ENCODE assay signal across 19 cellular contexts in the genomic region with DNA sequence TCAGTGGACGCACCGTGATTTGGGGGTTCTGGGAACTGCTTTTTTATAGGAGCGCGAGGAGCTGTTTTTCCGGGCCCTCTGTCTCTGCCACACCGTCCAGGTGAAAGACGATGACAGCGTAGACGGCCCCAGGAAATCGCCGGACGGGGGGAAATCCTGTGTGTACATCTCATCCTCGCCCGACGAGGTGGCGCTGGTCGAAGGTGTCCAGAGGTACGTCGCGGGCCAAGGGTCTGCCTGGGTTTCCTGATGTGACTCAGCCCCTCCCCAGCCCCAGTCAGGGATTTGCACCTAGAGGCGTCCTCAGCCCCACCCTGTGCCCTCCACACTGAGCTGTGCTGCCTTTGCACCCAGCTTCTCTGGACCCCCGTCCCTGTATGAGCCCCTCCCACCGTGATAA.
DNase-seq lines count a peak whose midpoint lies in the region; ATAC-seq and TF ChIP-seq lines count a peak whose summit lies in the region.
"Had no signal": no experiment of that assay in that cellular context is flagged by ENCODE, and none has a peak within 500 bp of the region (broad histone marks: within the 10 kb centered on the region; RNA-seq: fewer than 3 reads in every experiment).

No MANE protein-coding gene starts in this region.

- ATAC-seq in GM19463 (IDR thresholded peaks at IDR 0.05; ENCODE audit: unreplicated experiment) = no peak
- ATAC-seq: A549; CD8-positive, alpha-beta T cell; GM12878 had no signal

- H3K27me3 ChIP-seq in Peyer's patch (no peaks in the 10 kb centered on the region), neural progenitor cell (no peaks in the 10 kb centered on the region)
- H3K27me3 ChIP-seq: BLaER1 treated with 17β-estradiol and CSF1 and Interleukin-3, amounts not matched to agents 10 nM and 100 nM had no signal

- intact Hi-C loops in MCF 10A (cut with micrococcal nuclease) = no loop called here

- BruUV-seq in MCF 10A (replicated peaks; lab: Mats Ljungman, UMichigan) = no TSS peak

- H3K4me3 ChIP-seq in Peyer's patch = no peak overlapping the region
- H3K4me3 ChIP-seq in neural progenitor cell = no peak overlapping the region
- H3K4me3 ChIP-seq: A549; BLaER1 treated with 17β-estradiol and CSF1 and Interleukin-3, amounts not matched to agents 10 nM and 100 nM; GM12878 had no signal

- TF ChIP-seq POLR2A in Peyer's patch (IDR thresholded peaks at IDR 0.05) = no peak

- no peaks in the 10 kb centered on the region for H3K79me2 ChIP-seq in neural progenitor cell (ENCODE audit: low read depth)

- DNase-seq in Peyer's patch (peak in 2 of 3 donors; percentile 29 to 44), endothelial cell (ENCODE audit: low spot score) (no peak), neural progenitor cell (ENCODE audit: low spot score) (no peak), MCF 10A (ENCODE audit: unreplicated experiment) (no peak), GM10248 (ENCODE audit: extremely low spot score) (no peak)
- DNase-seq: AML-193; Calu3; CD4-positive, alpha-beta T cell; CD8-positive, alpha-beta T cell; DMS79 treated with DMSO at 0.1 percent for 48 hours; GF-D8 had no signal

- H3F3A ChIP-seq in neural progenitor cell (ENCODE audit: low read depth) = no peaks in the 10 kb centered on the region

- H4K20me1 ChIP-seq in neural progenitor cell (ENCODE audit: low read depth) = no peaks in the 10 kb centered on the region

- H3K27me3 Mint-ChIP-seq in endothelial cell (ENCODE audit: unreplicated experiment) (peaks cover 22% of the 10 kb centered on the region), neural progenitor cell (ENCODE audit: insufficient read depth, low read depth) (peaks cover 12% of the 10 kb centered on the region), MCF 10A (ENCODE audit: insufficient read depth, unreplicated experiment) (no peaks in the 10 kb centered on the region)
- H3K27me3 Mint-ChIP-seq: B cell; CD4-positive, alpha-beta T cell had no signal

- H3K9me3 ChIP-seq in Peyer's patch = no peaks in the 10 kb centered on the region
- no peaks in the 10 kb centered on the region for H3K9me3 ChIP-seq in neural progenitor cell (ENCODE audit: low read depth)
- H3K9me3 ChIP-seq: A549; BLaER1 treated with 17β-estradiol and CSF1 and Interleukin-3, amounts not matched to agents 10 nM and 100 nM; Caco-2 had no signal

- H3K9ac ChIP-seq in neural progenitor cell = no peak overlapping the region
- H3K9ac ChIP-seq: BLaER1 treated with 17β-estradiol and CSF1 and Interleukin-3, amounts not matched to agents 10 nM and 100 nM had no signal

- TF ChIP-seq CTCF in Peyer's patch (IDR thresholded peaks at IDR 0.05) = no peak
- TF ChIP-seq CTCF in endothelial cell (IDR thresholded peaks at IDR 0.05; ENCODE audit: unreplicated experiment) = no peak
- TF ChIP-seq CTCF in neural progenitor cell (IDR thresholded peaks at IDR 0.05) = no peak
- TF ChIP-seq CTCF in MCF 10A (IDR thresholded peaks at IDR 0.05; ENCODE audit: unreplicated experiment) = no peak
- no peak for TF ChIP-seq CTCF in GM10248 (IDR thresholded peaks at IDR 0.05; ENCODE audit: control extremely low read depth, extremely low read depth, low read depth, missing control alignments)

- POLR2A ChIA-PET in MCF 10A (lab: Yijun Ruan, JAX) (no interaction called here), GM10248 (lab: Yijun Ruan, JAX) (no interaction called here)

- H3K4me1 ChIP-seq in Peyer's patch (no peaks in the 10 kb centered on the region), neural progenitor cell (no peaks in the 10 kb centered on the region)
- H3K4me1 ChIP-seq: A549; BLaER1 treated with 17β-estradiol and CSF1 and Interleukin-3, amounts not matched to agents 10 nM and 100 nM; Caco-2 had no signal

- H3K36me3 ChIP-seq in Peyer's patch (peaks cover 0 to 59% (median 0%) of the 10 kb centered on the region in 3 donors), neural progenitor cell (no peaks in the 10 kb centered on the region)

- CTCF ChIA-PET in MCF 10A (lab: Yijun Ruan, JAX) = no interaction called here
- CTCF ChIA-PET in GM10248 (lab: Yijun Ruan, JAX) = no interaction called here

- H3K4me1 Mint-ChIP-seq in endothelial cell (ENCODE audit: unreplicated experiment) = peaks cover 5% of the 10 kb centered on the region
- peaks cover 2% of the 10 kb centered on the region for H3K4me1 Mint-ChIP-seq in neural progenitor cell
- no peaks in the 10 kb centered on the region for H3K4me1 Mint-ChIP-seq in MCF 10A (ENCODE audit: insufficient read depth, unreplicated experiment)
- H3K4me1 Mint-ChIP-seq: B cell had no signal

- H3K27ac Mint-ChIP-seq in endothelial cell (ENCODE audit: unreplicated experiment) (no peak overlapping the region), neural progenitor cell (peak overlapping the region; percentile 82), MCF 10A (ENCODE audit: low read depth, unreplicated experiment) (no peak overlapping the region)
- H3K27ac Mint-ChIP-seq: B cell; CD4-positive, alpha-beta T cell; CD8-positive, alpha-beta T cell had no signal

- no peaks in the 10 kb centered on the region for H3K9me3 Mint-ChIP-seq in endothelial cell (ENCODE audit: unreplicated experiment)
- peaks cover 4% of the 10 kb centered on the region for H3K9me3 Mint-ChIP-seq in neural progenitor cell
- H3K9me3 Mint-ChIP-seq in MCF 10A (ENCODE audit: unreplicated experiment) = no peaks in the 10 kb centered on the region
- H3K9me3 Mint-ChIP-seq: CD4-positive, alpha-beta T cell; CD8-positive, alpha-beta T cell had no signal

- no peak overlapping the region for H2AFZ ChIP-seq in neural progenitor cell (replicated peaks)

- no peak overlapping the region for H3K4me2 ChIP-seq in neural progenitor cell
- H3K4me2 ChIP-seq: A549; BLaER1 treated with 17β-estradiol and CSF1 and Interleukin-3, amounts not matched to agents 10 nM and 100 nM had no signal

- peak overlapping the region; percentile 57 for H3K4me3 Mint-ChIP-seq in endothelial cell (ENCODE audit: unreplicated experiment)
- H3K4me3 Mint-ChIP-seq in neural progenitor cell = no peak overlapping the region
- no peak overlapping the region for H3K4me3 Mint-ChIP-seq in MCF 10A (ENCODE audit: unreplicated experiment)
- H3K4me3 Mint-ChIP-seq: B cell; CD4-positive, alpha-beta T cell; CD8-positive, alpha-beta T cell had no signal

- H3K36me3 Mint-ChIP-seq in endothelial cell (ENCODE audit: low read depth, unreplicated experiment) = peaks cover 77% of the 10 kb centered on the region
- H3K36me3 Mint-ChIP-seq in neural progenitor cell = peaks cover 43% of the 10 kb centered on the region
- H3K36me3 Mint-ChIP-seq in MCF 10A (ENCODE audit: insufficient read depth, unreplicated experiment) = peaks cover 50% of the 10 kb centered on the region

- H3K27ac ChIP-seq in Peyer's patch (no peak overlapping the region), neural progenitor cell (no peak overlapping the region)
- H3K27ac ChIP-seq: 22Rv1; A549; BLaER1 treated with 17β-estradiol and CSF1 and Interleukin-3, amounts not matched to agents 10 nM and 100 nM; C4-2B had no signal

Comparison
In these comparisons a context has a peak if more than half of its experiments do, and no peak if none do; other contexts are left out.
1. DNase-seq: peak in Peyer's patch (2 of 3); none in endothelial cell (single experiment), neural progenitor cell (single experiment), MCF 10A (single experiment) and GM10248 (single experiment).